ENCODE assay signal across 16 cellular contexts in the genomic region with DNA sequence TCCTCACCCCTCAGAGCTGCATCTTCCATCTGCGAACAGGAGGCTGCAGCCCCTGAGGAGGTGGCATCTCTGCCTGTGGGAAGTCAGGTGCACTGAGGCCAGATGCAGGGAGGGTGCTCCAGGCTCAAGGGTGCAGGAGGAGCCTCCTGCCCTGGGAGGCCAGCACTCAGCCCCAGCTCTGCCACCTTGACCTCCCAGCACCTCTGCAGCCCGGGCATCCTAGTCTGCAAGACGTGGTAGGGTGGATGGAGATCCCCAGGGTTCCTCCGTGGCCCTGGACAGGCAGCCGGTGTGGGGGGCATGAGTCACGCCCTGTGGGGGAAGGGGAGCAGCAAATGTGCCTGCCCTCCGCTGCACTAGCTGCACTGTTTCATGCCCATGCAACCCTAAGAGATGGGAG.
DNase-seq lines count a peak whose midpoint lies in the region; ATAC-seq and TF ChIP-seq lines count a peak whose summit lies in the region.
"Had no signal": no experiment of that assay in that cellular context is flagged by ENCODE, and none has a peak within 500 bp of the region (broad histone marks: within the 10 kb centered on the region; RNA-seq: fewer than 3 reads in every experiment).

No MANE protein-coding gene starts in this region.

- H3K4me3 Mint-ChIP-seq in nephron: no peak overlapping the region
- no peak overlapping the region for H3K4me3 Mint-ChIP-seq in glutamatergic neuron (ENCODE audit: unreplicated experiment)
- H3K4me3 Mint-ChIP-seq: CD4-positive, alpha-beta memory T cell had no signal

- H3K36me3 Mint-ChIP-seq in nephron (ENCODE audit: low read depth) (no peaks in the 10 kb centered on the region), glutamatergic neuron (ENCODE audit: unreplicated experiment) (no peaks in the 10 kb centered on the region)
- H3K36me3 Mint-ChIP-seq: CD4-positive, alpha-beta memory T cell had no signal

- H3K27ac ChIP-seq in BLaER1: no peak overlapping the region
- H3K27ac ChIP-seq in RWPE2 (ENCODE audit: poor library complexity, severe bottlenecking): no peak overlapping the region
- peak overlapping the region; percentile 52 to 83 for H3K27ac ChIP-seq in thoracic aorta
- H3K27ac ChIP-seq: C4-2B, HL-60 had no signal

- H4K20me1 ChIP-seq in BLaER1: peaks cover 5% of the 10 kb centered on the region; the same call in 1 of the 2 replicates

- H3K27ac Mint-ChIP-seq in nephron: peak overlapping the region in 2 of 3 experiments; percentile 86 to 87
- no peak overlapping the region for H3K27ac Mint-ChIP-seq in glutamatergic neuron (ENCODE audit: unreplicated experiment)
- H3K27ac Mint-ChIP-seq: CD4-positive, alpha-beta memory T cell had no signal

- H3K9me3 Mint-ChIP-seq in nephron (no peaks in the 10 kb centered on the region), glutamatergic neuron (ENCODE audit: unreplicated experiment) (peaks cover 6% of the 10 kb centered on the region)
- H3K9me3 Mint-ChIP-seq: CD4-positive, alpha-beta memory T cell had no signal

- H3K4me1 ChIP-seq in BLaER1 (peaks cover 79% of the 10 kb centered on the region), RWPE2 (ENCODE audit: insufficient read depth, poor library complexity, severe bottlenecking) (no peaks in the 10 kb centered on the region), thoracic aorta (ENCODE audit: control insufficient read depth in 1 of 2, low read depth in 2 of 2) (peaks cover 29 to 56% of the 10 kb centered on the region in 2 donors)

- H3K4me2 ChIP-seq in BLaER1: peak overlapping the region; percentile 86

- H3K27me3 Mint-ChIP-seq in nephron (ENCODE audit: low read depth): peaks cover 12% of the 10 kb centered on the region
- H3K27me3 Mint-ChIP-seq in glutamatergic neuron (ENCODE audit: unreplicated experiment): peaks cover 4% of the 10 kb centered on the region
- H3K27me3 Mint-ChIP-seq: CD4-positive, alpha-beta memory T cell had no signal

- no peak overlapping the region for H3K4me3 ChIP-seq in BLaER1
- no peak overlapping the region for H3K4me3 ChIP-seq in RWPE2 (ENCODE audit: severe bottlenecking)
- H3K4me3 ChIP-seq in thoracic aorta: no peak overlapping the region

- H3K9ac ChIP-seq in BLaER1: 0 out of 2 replicates have a peak overlapping the region, but pooled peaks have one; percentile 19

- no peak for TF ChIP-seq POLR2A in erythroblast (IDR thresholded peaks at IDR 0.05; ENCODE audit: low read length)

- no peaks in the 10 kb centered on the region for H3K36me3 ChIP-seq in BLaER1
- H3K36me3 ChIP-seq in RWPE2 (ENCODE audit: low read depth): no peaks in the 10 kb centered on the region
- no peaks in the 10 kb centered on the region for H3K36me3 ChIP-seq in thoracic aorta

- peaks cover 23% of the 10 kb centered on the region for H3K9me3 ChIP-seq in BLaER1
- H3K9me3 ChIP-seq in RWPE2 (ENCODE audit: severe bottlenecking): no peaks in the 10 kb centered on the region
- no peaks in the 10 kb centered on the region for H3K9me3 ChIP-seq in thoracic aorta

- TF ChIP-seq CTCF in RWPE2 (IDR thresholded peaks at IDR 0.05; ENCODE audit: poor library complexity, severe bottlenecking): no peak
- TF ChIP-seq CTCF in nephron (IDR thresholded peaks at IDR 0.05; ENCODE audit: unreplicated experiment in 3 of 3): no peak
- no peak for TF ChIP-seq CTCF in thoracic aorta (IDR thresholded peaks at IDR 0.05)
- no peak for TF ChIP-seq CTCF in glutamatergic neuron (IDR thresholded peaks at IDR 0.05; ENCODE audit: partially characterized antibody, unreplicated experiment)

- peaks cover 24% of the 10 kb centered on the region for H3K4me1 Mint-ChIP-seq in nephron
- H3K4me1 Mint-ChIP-seq in glutamatergic neuron (ENCODE audit: low read depth, unreplicated experiment): peaks cover 7% of the 10 kb centered on the region
- H3K4me1 Mint-ChIP-seq: CD4-positive, alpha-beta memory T cell had no signal

- H3K27me3 ChIP-seq in BLaER1: no peaks in the 10 kb centered on the region
- no peaks in the 10 kb centered on the region for H3K27me3 ChIP-seq in RWPE2 (ENCODE audit: insufficient read depth, poor library complexity, severe bottlenecking)
- H3K27me3 ChIP-seq in thoracic aorta (replicated peaks; ENCODE audit: insufficient read depth): no peaks in the 10 kb centered on the region

- ATAC-seq in RWPE2 (ENCODE audit: low read depth): no peak
- ATAC-seq in thoracic aorta (ENCODE audit: insufficient number of reproducible peaks, low FRiP score, low read depth): no peak
- ATAC-seq: HCT116 had no signal

- DNase-seq in RWPE2 (ENCODE audit: low spot score) (peak; percentile 42), thoracic aorta (ENCODE audit: low spot score) (no peak), glutamatergic neuron (no peak), GM19238 (ENCODE audit: insufficient read length, low spot score) (no peak), erythroblast (lab: John Stamatoyannopoulos, UW) (no peak), pons (ENCODE audit: low spot score) (no peak)
- DNase-seq: ACHN; CD4-positive, alpha-beta memory T cell; DMS153; DMS79 treated with DMSO at 0.1 percent for 48 hours; EL had no signal

Comparison
In these comparisons a context has a peak if more than half of its experiments do, and no peak if none do; other contexts are left out.
1. H3K27ac ChIP-seq: peak in thoracic aorta (2 of 2); none in BLaER1 (single experiment) and RWPE2 (single experiment).